ENCODE assay signal across 8 cellular contexts in genomic region chr16:67562918-67563707, GRCh38. TPM values are rescaled to one million over a fixed set of nuclear protein-coding genes. Genes with fewer than 3 reads are reported as not detected.
DNase-seq lines count a peak whose midpoint lies in the region; ATAC-seq and TF ChIP-seq lines count a peak whose summit lies in the region.

No MANE protein-coding gene starts in this region.

- CTCF ChIA-PET in Panc1 (lab: Charles Lee): interaction anchor here (0.6 to 1.8 kb wide), 2 partner anchors 42 to 624 kb away, joined by 3 to 5 read pairs; no protein-coding TSS in a partner anchor

- DNase-seq in AG09309 (ENCODE audit: low read depth) (no peak), Panc1 (ENCODE audit: low read depth, low spot score) (no peak), nucleus accumbens (lab: John Stamatoyannopoulos, UW) (peak in 44 of 56 donors; percentile 26 to 82 (median 66)), transverse colon (peak; percentile 62)
- DNase-seq in activated gamma-delta T cell treated with anti-CD3 and anti-CD28 coated beads, Interleukin-2, amount 50 U/mL, for 16 hours (ENCODE audit: low read depth): peak; percentile 42

- H3K27ac ChIP-seq in Panc1 (ENCODE audit: low read length) (peak overlapping the region; percentile 86), gastroesophageal sphincter (peak overlapping the region; percentile 95 to 99 (median 97)), transverse colon (peak overlapping the region; percentile 97 to 99 (median 98))

- intact Hi-C loops in Panc1 (cut with micrococcal nuclease; ENCODE audit: unreplicated experiment) (no loop called here), transverse colon (cut with DNase I; ENCODE audit: low total_unique reads) (loop anchor here (2.0 kb wide), 1 partner anchor 104 kb away; the partner anchor contains the start of genes C16orf86 and ENKD1)

- WGBS in gastroesophageal sphincter (ENCODE audit: low coverage in 1 of 2), 2 donors: 0% methylated on average over 6 of the region's 96 CpGs; no CpG with 5 or more reads in 1 of the 2 donors
- whole genome bisulfite sequencing in transverse colon (ENCODE audit: low coverage in 1 of 2), 2 donors: 0% methylated on average over 80 of the region's 96 CpGs; no CpG with 5 or more reads in 1 of the 2 donors

- peak overlapping the region; percentile 49 for H3K4me3 ChIP-seq in AG09309 (ENCODE audit: control insufficient read depth, low read depth, low read length)
- H3K4me3 ChIP-seq in Panc1 (ENCODE audit: low read depth in 2 of 2, low read length in 2 of 2): peak overlapping the region; percentile 78 to 92
- H3K4me3 ChIP-seq in gastroesophageal sphincter: peak overlapping the region; percentile 69 to 71
- peak overlapping the region; percentile 64 to 94 (median 81) for H3K4me3 ChIP-seq in transverse colon

- no peak for TF ChIP-seq EP300 in gastroesophageal sphincter (IDR thresholded peaks at IDR 0.05)
- no peak for TF ChIP-seq EP300 in transverse colon (IDR thresholded peaks at IDR 0.05; ENCODE audit: low read depth)

- H3K27me3 ChIP-seq in Panc1 (ENCODE audit: control insufficient read depth, insufficient read depth, low read length): no peaks in the 10 kb centered on the region
- H3K27me3 ChIP-seq in gastroesophageal sphincter: no peaks in the 10 kb centered on the region
- H3K27me3 ChIP-seq in transverse colon: no peaks in the 10 kb centered on the region

- TF ChIP-seq POLR2A in GM18526 (IDR thresholded peaks at IDR 0.05; ENCODE audit: extremely low read depth, insufficient read length) (peak; percentile 61), gastroesophageal sphincter (IDR thresholded peaks at IDR 0.05) (peak in 1 of 2 donors; percentile 34), transverse colon (IDR thresholded peaks at IDR 0.05) (peak; percentile 59)

- BruUV-seq in Panc1 (replicated peaks; lab: Mats Ljungman, UMichigan): no TSS peak

- TF ChIP-seq CTCF in AG09309 (IDR thresholded peaks at IDR 0.05; ENCODE audit: control insufficient read depth, insufficient read depth, low read depth, low read length, missing control alignments) (no peak), Panc1 (IDR thresholded peaks at IDR 0.05) (peak; percentile 47), gastroesophageal sphincter (IDR thresholded peaks at IDR 0.05) (peak in 3 of 4 experiments; percentile 24 to 43 (median 28)), transverse colon (IDR thresholded peaks at IDR 0.05) (peak in 3 of 5 experiments; percentile 9 to 33 (median 17))

- H3K9me3 ChIP-seq in Panc1 (ENCODE audit: control insufficient read depth, insufficient read depth, low read depth, low read length) (no peaks in the 10 kb centered on the region), gastroesophageal sphincter (no peaks in the 10 kb centered on the region), transverse colon (no peaks in the 10 kb centered on the region)

- POLR2A ChIA-PET in Panc1 (lab: Charles Lee): no interaction called here

- H3K4me1 ChIP-seq in Panc1 (ENCODE audit: control insufficient read depth, insufficient read depth, low read length): peaks cover 11% of the 10 kb centered on the region
- H3K4me1 ChIP-seq in gastroesophageal sphincter: peaks cover 0 to 37% (median 18%) of the 10 kb centered on the region in 3 donors
- peaks cover 5 to 35% (median 21%) of the 10 kb centered on the region in 4 donors for H3K4me1 ChIP-seq in transverse colon

- H3K36me3 ChIP-seq in Panc1 (ENCODE audit: control insufficient read depth, insufficient read depth, low read length) (peaks cover 5% of the 10 kb centered on the region; the same call in 1 of the 2 replicates), gastroesophageal sphincter (no peaks in the 10 kb centered on the region), transverse colon (no peaks in the 10 kb centered on the region)

- ATAC-seq in HG03103 (IDR thresholded peaks at IDR 0.05; ENCODE audit: low read depth, unreplicated experiment): peak; percentile 8
- peak; percentile 36 for ATAC-seq in Panc1
- peak; percentile 5 for ATAC-seq in gastroesophageal sphincter

- in situ Hi-C loops in Panc1 (cut with HindIII; ENCODE audit: low pct_unique_long_range_greater_than_20kb, low sequenced_read_pairs): no loop called here
- in situ Hi-C loops in transverse colon (cut with MboI; ENCODE audit: low pct_ligation_motif_present in 1 of 4, low pct_unique_long_range_greater_than_20kb in 1 of 4, low sequenced_read_pairs in 3 of 4): loop anchor here in 2 of 4 donors (25.0 kb wide), 1 partner anchor 99 kb away; the partner anchor contains the start of genes ACD (in 2 of the 2), C16orf86 (in 2 of the 2), ENKD1 (in 2 of the 2) and PARD6A (in 2 of the 2)

RNA-seq across cellular contexts. Expression of gene CTCF, which starts 0.8 kb away (rescaled TPM):
- total RNA-seq in Panc1 (2021; ENCODE audit: unreplicated experiment) (33.1 TPM), gastroesophageal sphincter (10 to 100 TPM; 26.4 to 44.8 (median 41.4) TPM), transverse colon (10 to 100 TPM; 40.0 to 46.8 (median 41.9) TPM)
- 25.5 TPM for polyA plus RNA-seq in Panc1 (2012; ENCODE audit: insufficient read length)

RNA-seq across cellular contexts. Expression of gene RIPOR1, which starts 34.5 kb away (rescaled TPM):
- 82.2 TPM for total RNA-seq in Panc1 (2021; ENCODE audit: unreplicated experiment)
- 49.8 TPM for polyA plus RNA-seq in Panc1 (2012; ENCODE audit: insufficient read length)
- 100 to 1,000 TPM in 1 of 4 donors, 10 to 100 TPM in 3; 43.3 to 112 (median 64.9) TPM for total RNA-seq in gastroesophageal sphincter
- total RNA-seq in transverse colon: 100 to 1,000 TPM in 1 of 4 donors, 10 to 100 TPM in 3; 11.2 to 141 (median 24.1) TPM

Comparison
In these comparisons a context has a peak if more than half of its experiments do, and no peak if none do; other contexts are left out.
1. DNase-seq: peak in activated gamma-delta T cell treated with anti-CD3 and anti-CD28 coated beads, Interleukin-2, amount 50 U/mL, for 16 hours (single experiment), nucleus accumbens (44 of 56) and transverse colon (single experiment); none in AG09309 (single experiment) and Panc1 (single experiment).
2. Peak in every context shown above with its lines, with median percentiles within 50 percentile points of each other: H3K4me3 ChIP-seq, ATAC-seq and H3K27ac ChIP-seq.